ENCODE assay signal across 17 cellular contexts in the genomic region with DNA sequence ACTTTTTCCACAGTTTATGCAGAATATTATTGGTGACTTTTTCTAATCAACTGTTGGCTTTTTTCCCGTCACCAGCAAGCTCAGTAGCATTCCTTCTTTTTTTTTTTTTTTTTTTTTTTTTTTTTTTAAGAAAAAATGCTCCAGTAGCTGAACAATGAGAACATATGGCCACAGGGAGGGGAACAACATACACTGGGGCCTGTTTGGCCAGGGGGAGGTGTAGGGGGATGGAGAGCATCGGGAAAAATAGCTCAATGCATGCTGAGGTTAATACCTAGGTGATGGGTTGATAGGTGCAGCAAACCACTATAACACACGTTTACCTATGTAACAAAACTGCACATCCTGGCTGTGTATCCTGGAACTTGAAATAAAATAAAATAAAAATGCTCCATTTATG.
DNase-seq lines count a peak whose midpoint lies in the region; ATAC-seq, FAIRE-seq and TF ChIP-seq lines count a peak whose summit lies in the region.
"Had no signal": no experiment of that assay in that cellular context is flagged by ENCODE, and none has a peak within 500 bp of the region (broad histone marks: within the 10 kb centered on the region; RNA-seq: fewer than 3 reads in every experiment).

No MANE protein-coding gene starts in this region.

- DNase-seq in GM23338 (ENCODE audit: low spot score) (no peak), NCI-H2171 (lab: John Stamatoyannopoulos, UW) (peak; percentile 58), astrocyte (ENCODE audit: low read depth) (no peak), MM.1S (no peak), GM10266 (ENCODE audit: extremely low spot score) (no peak), C1 segment of cervical spinal cord (lab: John Stamatoyannopoulos, UW) (no peak)
- DNase-seq: DND-41, IMR-90, NCI-H1417 treated with DMSO at 0.1 percent for 48 hours, NCI-H2029 treated with DMSO at 0.1 percent for 48 hours, PC-9, SIG-M5 had no signal

- H3K9me3 ChIP-seq in astrocyte (ENCODE audit: insufficient read depth, low read depth, low read length) (no peaks in the 10 kb centered on the region), MM.1S (replicated peaks; ENCODE audit: insufficient read depth, low read length) (no peaks in the 10 kb centered on the region)
- H3K9me3 ChIP-seq: HAP-1 had no signal

- H3K4me3 ChIP-seq in GM23338, result no peak overlapping the region
- H3K4me3 ChIP-seq in astrocyte (ENCODE audit: insufficient read depth, low read depth, low read length), result no peak overlapping the region
- no peak overlapping the region for H3K4me3 ChIP-seq in MM.1S (ENCODE audit: low read length)
- H3K4me3 ChIP-seq: HAP-1, PC-9 had no signal

- peak; percentile 82 for ATAC-seq in GM23338
- ATAC-seq in GM18519 (IDR thresholded peaks at IDR 0.05; ENCODE audit: low FRiP score, unreplicated experiment), result no peak

- no peak for FAIRE-seq in astrocyte (lab: Jason Lieb, UNC)

- H2AFZ ChIP-seq in GM23338, result no peak overlapping the region
- H2AFZ ChIP-seq in astrocyte (ENCODE audit: low read depth, low read length), result no peak overlapping the region
- no peak overlapping the region for H2AFZ ChIP-seq in MM.1S (ENCODE audit: low read length)
- H2AFZ ChIP-seq: PC-9 had no signal

- H3K4me2 ChIP-seq in GM23338 (no peak overlapping the region), astrocyte (ENCODE audit: low read length) (no peak overlapping the region), MM.1S (ENCODE audit: low read depth, low read length) (no peak overlapping the region)
- H3K4me2 ChIP-seq: PC-9 had no signal

- TF ChIP-seq CTCF in GM23338 (conservative IDR thresholded peaks at IDR 0.05; ENCODE audit: low read depth in 2 of 2) (no peak), astrocyte (IDR thresholded peaks at IDR 0.05; ENCODE audit: insufficient read depth, low read depth, low read length) (no peak), nephron (IDR thresholded peaks at IDR 0.05; ENCODE audit: unreplicated experiment in 3 of 3) (no peak), MM.1S (IDR thresholded peaks at IDR 0.05; ENCODE audit: low read length) (no peak), GM10266 (IDR thresholded peaks at IDR 0.05; ENCODE audit: control insufficient read depth, insufficient read depth, low read depth, missing control alignments) (no peak)

- H3K9me3 Mint-ChIP-seq in GM23338 (no peaks in the 10 kb centered on the region), astrocyte (ENCODE audit: unreplicated experiment) (no peaks in the 10 kb centered on the region), nephron (no peaks in the 10 kb centered on the region)

- H3K27me3 ChIP-seq in GM23338 (ENCODE audit: insufficient read depth) (no peaks in the 10 kb centered on the region), astrocyte (ENCODE audit: insufficient read depth, low read length) (no peaks in the 10 kb centered on the region), MM.1S (replicated peaks; ENCODE audit: insufficient read depth, low read length) (no peaks in the 10 kb centered on the region)

- no peak overlapping the region for H3K4me3 Mint-ChIP-seq in GM23338
- H3K4me3 Mint-ChIP-seq in astrocyte (ENCODE audit: unreplicated experiment), result no peak overlapping the region
- no peak overlapping the region for H3K4me3 Mint-ChIP-seq in nephron

- H4K20me1 ChIP-seq in GM23338 (replicated peaks; ENCODE audit: insufficient read depth), result no peaks in the 10 kb centered on the region
- peaks cover 6% of the 10 kb centered on the region for H4K20me1 ChIP-seq in astrocyte (ENCODE audit: insufficient read depth, low read length)
- H4K20me1 ChIP-seq in MM.1S (ENCODE audit: insufficient read depth, low read length), result no peaks in the 10 kb centered on the region

- H3K27ac Mint-ChIP-seq in GM23338 (0 out of 2 replicates have a peak overlapping the region, but pooled peaks have one; percentile 80), astrocyte (ENCODE audit: unreplicated experiment) (peak overlapping the region; percentile 18), nephron (peak overlapping the region; percentile 0 to 39 (median 38))

- H3K36me3 Mint-ChIP-seq in GM23338 (ENCODE audit: low read depth), result peaks cover 4% of the 10 kb centered on the region; the same call in 2 of the 3 replicates
- H3K36me3 Mint-ChIP-seq in astrocyte (ENCODE audit: low read depth, unreplicated experiment), result peaks cover 6% of the 10 kb centered on the region
- H3K36me3 Mint-ChIP-seq in nephron (ENCODE audit: low read depth), result peaks cover 26% of the 10 kb centered on the region

- H3K4me1 Mint-ChIP-seq in GM23338 (peaks cover 28% of the 10 kb centered on the region), astrocyte (ENCODE audit: low read depth, unreplicated experiment) (peaks cover 12% of the 10 kb centered on the region), nephron (peaks cover 15% of the 10 kb centered on the region)

- H3K79me2 ChIP-seq in GM23338 (replicated peaks; ENCODE audit: insufficient read depth) (peaks cover 19% of the 10 kb centered on the region), astrocyte (ENCODE audit: insufficient read depth, low read length) (peaks cover 19% of the 10 kb centered on the region), MM.1S (ENCODE audit: low read length) (no peaks in the 10 kb centered on the region)

- peaks cover 14% of the 10 kb centered on the region; the same call in 1 of the 2 replicates for H3K4me1 ChIP-seq in GM23338 (ENCODE audit: insufficient read depth)
- H3K4me1 ChIP-seq in astrocyte (ENCODE audit: insufficient read depth, low read length), result no peaks in the 10 kb centered on the region
- H3K4me1 ChIP-seq in MM.1S (ENCODE audit: low read length), result no peaks in the 10 kb centered on the region

- peak overlapping the region; percentile 35; the same call in 1 of the 2 replicates for H3K27ac ChIP-seq in GM23338 (ENCODE audit: low read depth)
- no peak overlapping the region for H3K27ac ChIP-seq in astrocyte (ENCODE audit: low read depth, low read length)
- H3K27ac ChIP-seq in MM.1S (ENCODE audit: low read length), result no peak overlapping the region
- H3K27ac ChIP-seq: C4-2B, PC-9, RWPE1 had no signal

- H3K9me2 ChIP-seq in GM23338 (ENCODE audit: insufficient read depth), result no peaks in the 10 kb centered on the region
- no peaks in the 10 kb centered on the region for H3K9me2 ChIP-seq in MM.1S (replicated peaks; ENCODE audit: insufficient read depth, low read length)

- no peaks in the 10 kb centered on the region for H3K27me3 Mint-ChIP-seq in GM23338 (ENCODE audit: insufficient read depth, low read depth, poor library complexity)
- no peaks in the 10 kb centered on the region for H3K27me3 Mint-ChIP-seq in astrocyte (ENCODE audit: low read depth, unreplicated experiment)
- H3K27me3 Mint-ChIP-seq in nephron (ENCODE audit: low read depth), result no peaks in the 10 kb centered on the region

- H3K9ac ChIP-seq in astrocyte (ENCODE audit: low read length) (no peak overlapping the region), MM.1S (ENCODE audit: low read length) (no peak overlapping the region)

- H3F3A ChIP-seq in GM23338 (replicated peaks; ENCODE audit: low read depth), result no peaks in the 10 kb centered on the region
- no peaks in the 10 kb centered on the region for H3F3A ChIP-seq in MM.1S (ENCODE audit: insufficient read depth, low read length)

- peaks cover 5% of the 10 kb centered on the region; the same call in 1 of the 2 replicates for H3K36me3 ChIP-seq in GM23338 (ENCODE audit: insufficient read depth)
- H3K36me3 ChIP-seq in astrocyte (ENCODE audit: insufficient read depth, low read length), result no peaks in the 10 kb centered on the region
- H3K36me3 ChIP-seq in MM.1S (replicated peaks; ENCODE audit: insufficient read depth, low read length), result no peaks in the 10 kb centered on the region
- H3K36me3 ChIP-seq: HAP-1 had no signal

TF ChIP-seq in GM23338, 12 proteins besides CTCF, POLR2A, EP300 and RAD21 (continues in another document):
- TF ChIP-seq, protein P1, sequence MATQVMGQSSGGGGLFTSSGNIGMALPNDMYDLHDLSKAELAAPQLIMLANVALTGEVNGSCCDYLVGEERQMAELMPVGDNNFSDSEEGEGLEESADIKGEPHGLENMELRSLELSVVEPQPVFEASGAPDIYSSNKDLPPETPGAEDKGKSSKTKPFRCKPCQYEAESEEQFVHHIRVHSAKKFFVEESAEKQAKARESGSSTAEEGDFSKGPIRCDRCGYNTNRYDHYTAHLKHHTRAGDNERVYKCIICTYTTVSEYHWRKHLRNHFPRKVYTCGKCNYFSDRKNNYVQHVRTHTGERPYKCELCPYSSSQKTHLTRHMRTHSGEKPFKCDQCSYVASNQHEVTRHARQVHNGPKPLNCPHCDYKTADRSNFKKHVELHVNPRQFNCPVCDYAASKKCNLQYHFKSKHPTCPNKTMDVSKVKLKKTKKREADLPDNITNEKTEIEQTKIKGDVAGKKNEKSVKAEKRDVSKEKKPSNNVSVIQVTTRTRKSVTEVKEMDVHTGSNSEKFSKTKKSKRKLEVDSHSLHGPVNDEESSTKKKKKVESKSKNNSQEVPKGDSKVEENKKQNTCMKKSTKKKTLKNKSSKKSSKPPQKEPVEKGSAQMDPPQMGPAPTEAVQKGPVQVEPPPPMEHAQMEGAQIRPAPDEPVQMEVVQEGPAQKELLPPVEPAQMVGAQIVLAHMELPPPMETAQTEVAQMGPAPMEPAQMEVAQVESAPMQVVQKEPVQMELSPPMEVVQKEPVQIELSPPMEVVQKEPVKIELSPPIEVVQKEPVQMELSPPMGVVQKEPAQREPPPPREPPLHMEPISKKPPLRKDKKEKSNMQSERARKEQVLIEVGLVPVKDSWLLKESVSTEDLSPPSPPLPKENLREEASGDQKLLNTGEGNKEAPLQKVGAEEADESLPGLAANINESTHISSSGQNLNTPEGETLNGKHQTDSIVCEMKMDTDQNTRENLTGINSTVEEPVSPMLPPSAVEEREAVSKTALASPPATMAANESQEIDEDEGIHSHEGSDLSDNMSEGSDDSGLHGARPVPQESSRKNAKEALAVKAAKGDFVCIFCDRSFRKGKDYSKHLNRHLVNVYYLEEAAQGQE (IDR thresholded peaks at IDR 0.05; ENCODE audit: unreplicated experiment), result no peak
- TF ChIP-seq EZH2 (IDR thresholded peaks at IDR 0.05; ENCODE audit: low read depth, unreplicated experiment) (no peak), EZH2phosphoT487 (IDR thresholded peaks at IDR 0.05; ENCODE audit: unreplicated experiment) (no peak), JUNB (IDR thresholded peaks at IDR 0.05; ENCODE audit: unreplicated experiment) (no peak), NANOG (IDR thresholded peaks at IDR 0.05; ENCODE audit: borderline replicate concordance) (no peak), CREB1 (CRISPR knock-in tag; IDR thresholded peaks at IDR 0.05; ENCODE audit: low read depth) (no peak), STAT1 (IDR thresholded peaks at IDR 0.05; ENCODE audit: unreplicated experiment) (no peak)

Comparison
In these comparisons a context has a peak if more than half of its experiments do, and no peak if none do; other contexts are left out.
1. H3K27ac Mint-ChIP-seq: peak in every context shown above with its lines; median percentile 80 in GM23338; 38 in nephron; 18 in astrocyte.